Comparison of ENCODE assay signal across 1 cellular context in genomic region chr10:103800789-103801540, GRCh38.
TF ChIP-seq lines count a peak whose summit lies in the region.

No MANE protein-coding gene starts in this region.

TF ChIP-seq in HepG2, 621 proteins besides CTCF, POLR2A, EP300 and RAD21 (continued from another document):
- TF ChIP-seq ZNF709 (CRISPR knock-in tag; IDR thresholded peaks at IDR 0.05) (peak; percentile 24; the same call in 1 of the 2 replicates), MBD4 (IDR thresholded peaks at IDR 0.05; ENCODE audit: borderline replicate concordance, low read length) (no peak), ZBTB38 (CRISPR knock-in tag; IDR thresholded peaks at IDR 0.05) (0 out of 2 replicates have a peak, but pooled peaks have one; percentile 43), CSRNP2 (CRISPR knock-in tag; conservative IDR thresholded peaks at IDR 0.05; ENCODE audit: low read depth) (no peak), ZFP90 (CRISPR knock-in tag; IDR thresholded peaks at IDR 0.05; ENCODE audit: borderline replicate concordance) (no peak), ZEB1 (IDR thresholded peaks at IDR 0.05; ENCODE audit: insufficient replicate concordance, low read depth) (peak; percentile 96)
